In the genomic region with DNA sequence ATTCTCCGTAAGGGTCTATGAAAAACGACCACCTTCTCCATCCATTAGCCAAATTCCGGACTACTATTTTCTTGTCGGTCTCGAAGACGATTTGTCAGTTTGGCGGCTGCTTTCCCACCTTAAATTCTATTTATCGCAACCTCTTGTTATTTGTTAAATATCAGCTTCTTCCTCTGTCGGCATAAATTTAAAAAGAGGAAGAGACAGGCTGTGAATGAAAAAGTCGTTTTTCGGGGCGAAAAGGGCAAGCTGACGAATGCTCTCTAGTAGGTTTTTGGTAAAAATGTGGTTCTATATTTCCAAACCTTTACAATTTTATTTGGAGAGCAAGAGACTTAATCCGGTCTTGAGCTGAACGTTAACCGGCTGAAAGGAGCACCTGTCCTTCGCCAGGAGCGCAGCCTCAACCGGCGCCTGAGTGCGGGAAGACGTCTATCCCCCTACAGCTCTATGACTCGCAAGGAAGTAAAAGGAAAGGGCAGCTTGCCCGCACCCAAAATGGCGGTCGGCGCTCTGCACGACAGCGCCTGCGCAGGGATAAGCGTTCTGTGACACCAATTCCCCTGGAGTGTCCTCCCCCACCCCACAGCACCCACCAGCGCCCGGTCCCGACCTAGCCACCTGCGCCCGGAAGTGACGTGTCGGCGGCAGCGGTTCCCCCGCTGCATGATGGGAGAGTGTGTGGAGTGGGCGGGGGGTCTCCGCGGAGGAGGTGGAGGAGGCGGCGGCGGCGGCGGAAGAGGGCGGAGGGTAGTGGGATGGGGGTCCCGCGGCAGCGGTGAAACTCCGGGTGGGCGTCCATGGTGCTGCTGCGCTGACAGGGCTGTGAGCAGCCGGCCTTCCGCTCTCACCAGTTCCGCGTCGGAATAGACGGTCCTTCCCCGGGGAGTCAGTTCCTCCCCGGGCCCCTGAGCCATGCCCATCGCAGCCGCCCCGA, we compare ENCODE assay signal across 8 cellular contexts. TPM values are rescaled to one million over a fixed set of nuclear protein-coding genes. Genes with fewer than 3 reads are reported as not detected.
DNase-seq lines count a peak whose midpoint lies in the region; ATAC-seq lines count a peak whose summit lies in the region.

A gene with protein sequence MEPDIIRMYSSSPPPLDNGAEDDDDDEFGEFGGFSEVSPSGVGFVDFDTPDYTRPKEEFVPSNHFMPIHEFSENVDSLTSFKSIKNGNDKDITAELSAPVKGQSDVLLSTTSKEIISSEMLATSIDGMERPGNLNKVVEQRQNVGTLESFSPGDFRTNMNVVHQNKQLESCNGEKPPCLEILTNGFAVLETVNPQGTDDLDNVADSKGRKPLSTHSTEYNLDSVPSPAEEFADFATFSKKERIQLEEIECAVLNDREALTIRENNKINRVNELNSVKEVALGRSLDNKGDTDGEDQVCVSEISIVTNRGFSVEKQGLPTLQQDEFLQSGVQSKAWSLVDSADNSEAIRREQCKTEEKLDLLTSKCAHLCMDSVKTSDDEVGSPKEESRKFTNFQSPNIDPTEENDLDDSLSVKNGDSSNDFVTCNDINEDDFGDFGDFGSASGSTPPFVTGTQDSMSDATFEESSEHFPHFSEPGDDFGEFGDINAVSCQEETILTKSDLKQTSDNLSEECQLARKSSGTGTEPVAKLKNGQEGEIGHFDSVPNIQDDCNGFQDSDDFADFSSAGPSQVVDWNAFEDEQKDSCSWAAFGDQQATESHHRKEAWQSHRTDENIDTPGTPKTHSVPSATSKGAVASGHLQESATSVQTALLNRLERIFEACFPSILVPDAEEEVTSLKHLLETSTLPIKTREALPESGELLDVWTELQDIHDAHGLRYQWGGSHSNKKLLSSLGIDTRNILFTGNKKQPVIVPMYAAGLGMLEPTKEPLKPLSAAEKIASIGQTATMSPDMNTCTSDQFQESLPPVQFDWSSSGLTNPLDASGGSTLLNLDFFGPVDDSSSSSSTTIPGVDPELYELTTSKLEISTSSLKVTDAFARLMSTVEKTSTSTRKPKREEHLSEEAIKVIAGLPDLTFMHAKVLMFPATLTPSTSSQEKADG (plus strand): TSS at position 662 of the 937 bp plus-strand sequence. CDS start 27,147 bp downstream, outside the sequence.

- no peak within 1 kb of the TSS for H2BK15ac ChIP-seq in mesendoderm (replicated peaks; ENCODE audit: low read depth)

- H3K27ac Mint-ChIP-seq in activated CD8-positive, alpha-beta memory T cell treated with anti-CD3 and anti-CD28 coated beads, Interleukin-2, amount 10 ng/mL, durations not matched to agents 7 days and 5 days = peak within 1 kb of the TSS; percentile 99

- DNase-seq in COLO829 (ENCODE audit: low spot score) (peak; percentile 99), HUDEP-2 (lab: John Stamatoyannopoulos, UW; ENCODE audit: unreplicated experiment in 76 of 76) (peak; percentile 44 to 99 (median 97)), NT2/D1 (ENCODE audit: low read depth, low spot score) (peak; percentile 98), mesendoderm (peak; percentile 100)
- DNase-seq in activated CD8-positive, alpha-beta memory T cell treated with anti-CD3 and anti-CD28 coated beads, Interleukin-2, amount 10 ng/mL, durations not matched to agents 7 days and 5 days = peak; percentile 100
- DNase-seq in stimulated activated CD8-positive, alpha-beta memory T cell treated with anti-CD3 and anti-CD28 coated beads, Interleukin-15, amount 100 ng/mL, for 1 hour (ENCODE audit: low read depth) = peak; percentile 98

- H3K56ac ChIP-seq in mesendoderm (ENCODE audit: low read length) = peak within 1 kb of the TSS; percentile 94

- peaks cover 6% of the 10 kb centered on the region for H3K79me1 ChIP-seq in mesendoderm (ENCODE audit: low read length)

- no peak within 1 kb of the TSS for H4K5ac ChIP-seq in mesendoderm (ENCODE audit: low read length)

- H2AK5ac ChIP-seq in mesendoderm (ENCODE audit: low read length) = no peak within 1 kb of the TSS

- H3K4me1 ChIP-seq in NT2/D1 (ENCODE audit: insufficient read depth, insufficient read length) (no peaks in the 10 kb centered on the region), endocrine pancreas (ENCODE audit: control insufficient read depth, insufficient read depth, low read length) (peaks cover 19% of the 10 kb centered on the region), mesendoderm (ENCODE audit: control insufficient read depth, low read depth, low read length) (no peaks in the 10 kb centered on the region)

- no peak within 1 kb of the TSS for H3K4ac ChIP-seq in mesendoderm (ENCODE audit: low read depth, low read length)

- H3K79me2 ChIP-seq in mesendoderm (ENCODE audit: control insufficient read depth, insufficient read depth, low read length) = peaks cover 7% of the 10 kb centered on the region

- no peaks in the 10 kb centered on the region for H3K9me3 Mint-ChIP-seq in activated CD8-positive, alpha-beta memory T cell treated with anti-CD3 and anti-CD28 coated beads, Interleukin-2, amount 10 ng/mL, durations not matched to agents 7 days and 5 days (ENCODE audit: low read depth)

- peak within 1 kb of the TSS; percentile 82 for H4K8ac ChIP-seq in mesendoderm (ENCODE audit: low read depth, low read length)

- peak within 1 kb of the TSS; percentile 91 for H3K4me3 Mint-ChIP-seq in activated CD8-positive, alpha-beta memory T cell treated with anti-CD3 and anti-CD28 coated beads, Interleukin-2, amount 10 ng/mL, durations not matched to agents 7 days and 5 days

- WGBS in mesendoderm (ENCODE audit: extremely low coverage, insufficient coverage, low lambda C conversion rate) = no CpG with 5 or more reads among the region's 67 CpGs

- peak within 1 kb of the TSS; percentile 76 for H3K27ac ChIP-seq in mesendoderm (ENCODE audit: low read depth, low read length)

- H3K4me1 Mint-ChIP-seq in activated CD8-positive, alpha-beta memory T cell treated with anti-CD3 and anti-CD28 coated beads, Interleukin-2, amount 10 ng/mL, durations not matched to agents 7 days and 5 days = peaks cover 38% of the 10 kb centered on the region

- H3K36me3 ChIP-seq in NT2/D1 (ENCODE audit: insufficient read depth, insufficient read length, low read length) = no peaks in the 10 kb centered on the region
- no peaks in the 10 kb centered on the region for H3K36me3 ChIP-seq in endocrine pancreas (ENCODE audit: control insufficient read depth, insufficient read depth, low read length)
- no peaks in the 10 kb centered on the region for H3K36me3 ChIP-seq in mesendoderm (ENCODE audit: control insufficient read depth, insufficient read depth, low read length)

- no peak within 1 kb of the TSS for H2BK120ac ChIP-seq in mesendoderm (ENCODE audit: low read depth, low read length)

- H3K9ac ChIP-seq in NT2/D1 (ENCODE audit: insufficient read length, low read depth) (peak within 1 kb of the TSS; percentile 84), endocrine pancreas (ENCODE audit: control insufficient read depth, insufficient read depth, low read length) (peak within 1 kb of the TSS; percentile 87), mesendoderm (ENCODE audit: low read length) (peak within 1 kb of the TSS; percentile 83)

- H2BK5ac ChIP-seq in mesendoderm (ENCODE audit: low read length) = no peak within 1 kb of the TSS

- peak within 1 kb of the TSS; percentile 75 for H3K23ac ChIP-seq in mesendoderm (ENCODE audit: low read length)

- no peaks in the 10 kb centered on the region for H3K27me3 ChIP-seq in NT2/D1 (ENCODE audit: insufficient read depth, insufficient read length)
- H3K27me3 ChIP-seq in endocrine pancreas (ENCODE audit: control insufficient read depth, insufficient read depth, low read length) = no peaks in the 10 kb centered on the region
- no peaks in the 10 kb centered on the region for H3K27me3 ChIP-seq in mesendoderm (ENCODE audit: insufficient read depth, low read length, poor library complexity)

- CTCF ChIA-PET in activated CD8-positive, alpha-beta memory T cell treated with anti-CD3 and anti-CD28 coated beads, Interleukin-2, amount 10 ng/mL, durations not matched to agents 7 days and 5 days (lab: Charles Lee) = interaction anchor here (0.6 to 3.9 kb wide), 42 partner anchors 7 to 606 kb away, joined by 3 to 85 read pairs (median 4); partner anchors contain the start of genes RAB1A and SERTAD2

- peak within 1 kb of the TSS; percentile 51 for H3K18ac ChIP-seq in mesendoderm (ENCODE audit: low read length)

- H3K36me3 Mint-ChIP-seq in activated CD8-positive, alpha-beta memory T cell treated with anti-CD3 and anti-CD28 coated beads, Interleukin-2, amount 10 ng/mL, durations not matched to agents 7 days and 5 days = peaks cover 15% of the 10 kb centered on the region

- H3K9me3 ChIP-seq in NT2/D1 (ENCODE audit: insufficient read depth, low read length) (no peaks in the 10 kb centered on the region), endocrine pancreas (ENCODE audit: control insufficient read depth, low read length) (no peaks in the 10 kb centered on the region)

- H3K27me3 Mint-ChIP-seq in activated CD8-positive, alpha-beta memory T cell treated with anti-CD3 and anti-CD28 coated beads, Interleukin-2, amount 10 ng/mL, durations not matched to agents 7 days and 5 days = peaks cover 3% of the 10 kb centered on the region

- ATAC-seq in GM21367 (IDR thresholded peaks at IDR 0.05; ENCODE audit: unreplicated experiment) = peak; percentile 69
- peak; percentile 92 for ATAC-seq in activated CD8-positive, alpha-beta memory T cell treated with anti-CD3 and anti-CD28 coated beads, Interleukin-2, amount 10 ng/mL, durations not matched to agents 7 days and 5 days

- peak within 1 kb of the TSS; percentile 97 for H3K4me2 ChIP-seq in mesendoderm (ENCODE audit: low read length)

- H3K4me3 ChIP-seq in NT2/D1 (ENCODE audit: insufficient read length, low read depth) (peak within 1 kb of the TSS; percentile 91), endocrine pancreas (ENCODE audit: control insufficient read depth, insufficient read depth, low read length) (peak within 1 kb of the TSS; percentile 99), mesendoderm (ENCODE audit: low read length) (peak within 1 kb of the TSS; percentile 88)

RNA-seq across cellular contexts. Expression of the gene that starts here (rescaled TPM):
- total RNA-seq in activated CD8-positive, alpha-beta memory T cell treated with anti-CD3 and anti-CD28 coated beads, Interleukin-2, amount 10 ng/mL, durations not matched to agents 7 days and 5 days = 10 to 100 TPM; 32.9 to 43.5 TPM
- polyA plus RNA-seq in mesendoderm (2013, experiment 1 of 2) = 9.2 TPM
- 10.3 TPM for polyA plus RNA-seq in mesendoderm (2013, experiment 2 of 2)

Comparison
In these comparisons a context has a peak if more than half of its experiments do, and no peak if none do; other contexts are left out.
1. Peak in every context shown above with its lines: DNase-seq, ATAC-seq, H3K4me3 ChIP-seq and H3K27ac ChIP-seq.